ENCODE assay signal across 8 cellular contexts in the genomic region with DNA sequence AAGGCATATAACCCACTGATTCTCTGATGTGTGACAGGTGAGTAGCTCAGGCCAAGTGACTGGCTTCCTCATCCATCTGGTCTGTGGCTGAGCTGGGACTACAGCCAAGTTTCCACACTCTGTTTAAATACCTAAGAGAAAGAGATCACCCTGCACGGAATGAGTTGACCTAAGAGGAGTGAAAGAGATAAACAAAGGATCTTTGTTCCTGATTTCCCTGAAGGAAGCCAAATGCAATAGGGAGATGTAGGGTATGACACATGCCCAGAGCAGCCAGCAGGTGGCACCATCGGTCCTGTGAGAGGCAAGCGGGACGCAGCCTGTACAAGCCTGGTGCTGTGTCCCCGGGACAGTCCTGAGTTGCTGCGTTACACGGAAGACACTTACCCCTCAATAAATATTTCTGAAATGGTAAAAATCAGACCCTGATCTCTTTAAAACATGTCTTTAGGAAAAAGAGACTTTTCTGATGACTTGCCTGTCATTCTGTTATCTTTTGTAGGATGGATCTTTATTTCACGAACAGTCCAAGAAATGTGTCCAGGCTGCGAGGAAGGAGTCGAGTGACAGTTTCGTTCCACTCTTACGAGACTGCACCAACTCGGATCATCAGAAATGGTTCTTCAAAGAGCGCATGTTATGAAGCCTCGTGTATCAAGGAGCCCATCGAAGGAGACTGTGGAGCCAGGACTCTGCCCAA. TPM values are rescaled to one million over a fixed set of nuclear protein-coding genes. Genes with fewer than 3 reads are reported as not detected.
DNase-seq lines count a peak whose midpoint lies in the region; ATAC-seq, FAIRE-seq and TF ChIP-seq lines count a peak whose summit lies in the region.

No MANE protein-coding gene starts in this region.

- peak; percentile 91 for DNase-seq in GM03348 (ENCODE audit: low spot score)
- DNase-seq in NCI-H1092 (lab: John Stamatoyannopoulos, UW) = peak; percentile 71
- DNase-seq in T follicular helper cell (ENCODE audit: low read depth) = peak; percentile 55
- peak; percentile 88 to 96 (median 94) for DNase-seq in adrenal gland
- peak; percentile 93 for DNase-seq in left cardiac atrium
- peak; percentile 87 to 95 for DNase-seq in psoas muscle
- peak; percentile 91 for DNase-seq in urothelium cell line (ENCODE audit: low spot score)

- FAIRE-seq in urothelium cell line (lab: Jason Lieb, UNC) = peak; percentile 71

- peak in 1 of 2 donors; percentile 22 for TF ChIP-seq POLR2A in adrenal gland (IDR thresholded peaks at IDR 0.05)

- ATAC-seq in left cardiac atrium (peak; percentile 98 to 99), psoas muscle (peak; percentile 99 to 100 (median 99))

- no peaks in the 10 kb centered on the region for H3K27me3 ChIP-seq in adrenal gland
- H3K27me3 ChIP-seq in psoas muscle (ENCODE audit: insufficient read depth in 3 of 3, low read length in 2 of 3) = no peaks in the 10 kb centered on the region

- H3K4me1 ChIP-seq in HEK293 (ENCODE audit: control insufficient read depth, insufficient read depth, low read length) (no peaks in the 10 kb centered on the region), adrenal gland (replicated peaks in 1 of 2) (peaks cover 0 to 13% of the 10 kb centered on the region in 2 donors), psoas muscle (peaks cover 4% of the 10 kb centered on the region)

- TF ChIP-seq CTCF in HEK293 (tag by site-specific recombination; IDR thresholded peaks at IDR 0.05) (peak; percentile 69; the same call in 1 of the 2 replicates), adrenal gland (IDR thresholded peaks at IDR 0.05) (peak; percentile 83 to 93 (median 91)), psoas muscle (IDR thresholded peaks at IDR 0.05) (peak; percentile 94)

- CTCF ChIA-PET in HEK293 (lab: Yijun Ruan, JAX) = interaction anchor here (0.6 to 7.5 kb wide), 52 partner anchors 8 to 416 kb away, joined by 3 to 105 read pairs (median 4); partner anchors contain the start of genes COL15A1 and GALNT12

- no peak overlapping the region for H3K27ac ChIP-seq in HEK293 (ENCODE audit: extremely low read depth, low read depth, low read length)
- H3K27ac ChIP-seq in adrenal gland = peak overlapping the region in 3 of 5 donors; percentile 3 to 46 (median 45)
- no peak overlapping the region for H3K27ac ChIP-seq in psoas muscle

- intact Hi-C loops in adrenal gland (cut with DNase I) (no loop called here), left cardiac atrium (cut with DNase I) (loop anchor here in 1 of 2 donors (5.0 kb wide), 1 partner anchor 294 kb away; no protein-coding TSS in a partner anchor), psoas muscle (cut with DNase I) (loop anchor here (2.0 to 5.0 kb wide), 4 partner anchors 150 to 294 kb away; no protein-coding TSS in a partner anchor)

- H3K4me3 ChIP-seq in HEK293 (ENCODE audit: low read depth, low read length) = no peak overlapping the region
- H3K4me3 ChIP-seq in adrenal gland = peak overlapping the region in 2 of 4 donors; percentile 9 to 44
- H3K4me3 ChIP-seq in psoas muscle = peak overlapping the region; percentile 56

- POLR2A ChIA-PET in HEK293 (lab: Yijun Ruan, JAX) = interaction anchor here (1.2 kb wide), 1 partner anchor 55 kb away, joined by 5 read pairs; no protein-coding TSS in a partner anchor

- H3K9me3 ChIP-seq in HEK293 (ENCODE audit: control insufficient read depth, insufficient read depth, low read depth, low read length) = no peaks in the 10 kb centered on the region
- H3K9me3 ChIP-seq in adrenal gland (replicated peaks in 1 of 3) = no peaks in the 10 kb centered on the region
- H3K9me3 ChIP-seq in psoas muscle = no peaks in the 10 kb centered on the region

- H3K36me3 ChIP-seq in HEK293 (ENCODE audit: control insufficient read depth in 2 of 2, insufficient read depth in 1 of 2, low read length in 2 of 2) (no peaks in the 10 kb centered on the region), adrenal gland (replicated peaks in 1 of 2) (no peaks in the 10 kb centered on the region), psoas muscle (ENCODE audit: insufficient read depth in 1 of 2, low read depth in 1 of 2) (no peaks in the 10 kb centered on the region)

- WGBS in adrenal gland, 4 donors = 7 to 12% (median 10%) methylated on average over 16 of the region's 16 CpGs
- WGBS in psoas muscle, 3 donors = 2 to 8% (median 4%) methylated on average over 16 of the region's 16 CpGs

TF ChIP-seq in HEK293, 187 proteins besides CTCF, POLR2A, EP300 and RAD21 (continues in another document):
- no peak for TF ChIP-seq ZNF292 (tag by site-specific recombination; IDR thresholded peaks at IDR 0.05; ENCODE audit: borderline replicate concordance, low read depth)
- peak; percentile 89 for TF ChIP-seq ZNF654 (tag by site-specific recombination; IDR thresholded peaks at IDR 0.05; ENCODE audit: low read depth)
- no peak for TF ChIP-seq ZNF148 (tag by site-specific recombination; IDR thresholded peaks at IDR 0.05; ENCODE audit: borderline replicate concordance)
- 0 out of 2 replicates have a peak, but pooled peaks have one; percentile 37 for TF ChIP-seq ZSCAN30 (tag by site-specific recombination; IDR thresholded peaks at IDR 0.05)
- 0 out of 2 replicates have a peak, but pooled peaks have one; percentile 45 for TF ChIP-seq TRIM28 (IDR thresholded peaks at IDR 0.05; ENCODE audit: borderline replicate concordance, low read length)
- TF ChIP-seq, protein P1, sequence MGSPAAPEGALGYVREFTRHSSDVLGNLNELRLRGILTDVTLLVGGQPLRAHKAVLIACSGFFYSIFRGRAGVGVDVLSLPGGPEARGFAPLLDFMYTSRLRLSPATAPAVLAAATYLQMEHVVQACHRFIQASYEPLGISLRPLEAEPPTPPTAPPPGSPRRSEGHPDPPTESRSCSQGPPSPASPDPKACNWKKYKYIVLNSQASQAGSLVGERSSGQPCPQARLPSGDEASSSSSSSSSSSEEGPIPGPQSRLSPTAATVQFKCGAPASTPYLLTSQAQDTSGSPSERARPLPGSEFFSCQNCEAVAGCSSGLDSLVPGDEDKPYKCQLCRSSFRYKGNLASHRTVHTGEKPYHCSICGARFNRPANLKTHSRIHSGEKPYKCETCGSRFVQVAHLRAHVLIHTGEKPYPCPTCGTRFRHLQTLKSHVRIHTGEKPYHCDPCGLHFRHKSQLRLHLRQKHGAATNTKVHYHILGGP (tag by site-specific recombination; IDR thresholded peaks at IDR 0.05) = no peak
- TF ChIP-seq ZBTB21 (tag by site-specific recombination; IDR thresholded peaks at IDR 0.05) = no peak
- no peak for TF ChIP-seq KLF7 (tag by site-specific recombination; IDR thresholded peaks at IDR 0.05; ENCODE audit: borderline replicate concordance)
- TF ChIP-seq ZNF600 (tag by site-specific recombination; IDR thresholded peaks at IDR 0.05) = no peak
- no peak for TF ChIP-seq ZNF513 (tag by site-specific recombination; IDR thresholded peaks at IDR 0.05)

RNA-seq across cellular contexts. Expression of gene GALNT12, which starts 41.1 kb away (rescaled TPM):
- total RNA-seq in adrenal gland = 1 to 10 TPM; 1.1 to 7.5 (median 4.2) TPM
- polyA plus RNA-seq in adrenal gland = 1 to 10 TPM; 1.7 to 7.2 (median 2.8) TPM
- 1 to 10 TPM in 1 of 2 donors, under 1 TPM in 1; 0.91 to 1.1 TPM for total RNA-seq in left cardiac atrium
- total RNA-seq in psoas muscle = under 1 TPM in 3 of 4 donors, not detected in 1; 0.29 to 0.32 (median 0.32) TPM
- polyA plus RNA-seq in psoas muscle = under 1 TPM; 0.12 to 0.27 (median 0.13) TPM

RNA-seq across cellular contexts. Expression of gene ANKS6, which starts 52.2 kb away (rescaled TPM):
- total RNA-seq in adrenal gland = 10 to 100 TPM in 7 of 8 donors, 1 to 10 TPM in 1; 8.1 to 28.4 (median 14.9) TPM
- polyA plus RNA-seq in adrenal gland = 10 to 100 TPM in 2 of 3 donors, 1 to 10 TPM in 1; 4.3 to 18.3 (median 16.9) TPM
- 1 to 10 TPM; 6.5 to 7.4 TPM for total RNA-seq in left cardiac atrium
- 1 to 10 TPM; 3.4 to 6.2 (median 5.6) TPM for total RNA-seq in psoas muscle
- polyA plus RNA-seq in psoas muscle = 1 to 10 TPM; 2.5 to 4.7 (median 4.1) TPM

Comparison
In these comparisons a context has a peak if more than half of its experiments do, and no peak if none do; other contexts are left out.
1. H3K27ac ChIP-seq: peak in adrenal gland (3 of 5); none in HEK293 (single experiment) and psoas muscle (single experiment).
2. intact Hi-C loops: an anchor here in psoas muscle (2.0 to 5.0 kb wide); none called in adrenal gland.
3. Peak in every context shown above with its lines, with median percentiles within 50 percentile points of each other: DNase-seq and CTCF ChIP-seq.